In the genomic region with DNA sequence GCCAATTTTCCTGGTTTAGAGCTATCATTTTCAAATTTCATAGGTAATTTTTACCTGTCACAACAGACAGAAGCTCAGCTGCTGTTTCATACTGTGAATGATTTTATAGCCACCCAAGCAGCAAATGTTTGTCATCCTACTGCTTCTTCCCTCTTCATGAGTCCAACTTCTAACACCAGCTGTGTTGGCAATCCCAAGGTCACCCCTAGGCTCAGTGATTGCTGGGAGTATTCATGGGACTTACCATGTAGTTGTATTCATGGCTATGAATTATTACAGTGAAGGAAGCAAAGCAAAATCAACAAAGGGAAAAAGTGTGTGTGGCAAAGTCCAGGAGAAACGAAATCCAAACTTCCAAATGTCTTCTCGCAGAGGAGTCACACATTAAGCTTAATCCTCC, we compare ENCODE assay signal across 2 cellular contexts.
TF ChIP-seq lines count a peak whose summit lies in the region.

No MANE protein-coding gene starts in this region.

TF ChIP-seq in WTC11, 78 proteins besides CTCF, POLR2A, EP300 and RAD21:
- TF ChIP-seq KAT7 (CRISPR knock-in tag; IDR thresholded peaks at IDR 0.05; ENCODE audit: borderline replicate concordance) = no peak
- TF ChIP-seq GABPB1 (CRISPR knock-in tag; IDR thresholded peaks at IDR 0.05) = no peak
- TF ChIP-seq, protein P1, sequence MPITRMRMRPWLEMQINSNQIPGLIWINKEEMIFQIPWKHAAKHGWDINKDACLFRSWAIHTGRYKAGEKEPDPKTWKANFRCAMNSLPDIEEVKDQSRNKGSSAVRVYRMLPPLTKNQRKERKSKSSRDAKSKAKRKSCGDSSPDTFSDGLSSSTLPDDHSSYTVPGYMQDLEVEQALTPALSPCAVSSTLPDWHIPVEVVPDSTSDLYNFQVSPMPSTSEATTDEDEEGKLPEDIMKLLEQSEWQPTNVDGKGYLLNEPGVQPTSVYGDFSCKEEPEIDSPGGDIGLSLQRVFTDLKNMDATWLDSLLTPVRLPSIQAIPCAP (CRISPR knock-in tag; IDR thresholded peaks at IDR 0.05) = no peak
- TF ChIP-seq, protein P2, sequence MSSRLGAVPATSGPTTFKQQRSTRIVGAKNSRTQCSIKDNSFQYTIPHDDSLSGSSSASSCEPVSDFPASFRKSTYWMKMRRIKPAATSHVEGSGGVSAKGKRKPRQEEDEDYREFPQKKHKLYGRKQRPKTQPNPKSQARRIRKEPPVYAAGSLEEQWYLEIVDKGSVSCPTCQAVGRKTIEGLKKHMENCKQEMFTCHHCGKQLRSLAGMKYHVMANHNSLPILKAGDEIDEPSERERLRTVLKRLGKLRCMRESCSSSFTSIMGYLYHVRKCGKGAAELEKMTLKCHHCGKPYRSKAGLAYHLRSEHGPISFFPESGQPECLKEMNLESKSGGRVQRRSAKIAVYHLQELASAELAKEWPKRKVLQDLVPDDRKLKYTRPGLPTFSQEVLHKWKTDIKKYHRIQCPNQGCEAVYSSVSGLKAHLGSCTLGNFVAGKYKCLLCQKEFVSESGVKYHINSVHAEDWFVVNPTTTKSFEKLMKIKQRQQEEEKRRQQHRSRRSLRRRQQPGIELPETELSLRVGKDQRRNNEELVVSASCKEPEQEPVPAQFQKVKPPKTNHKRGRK (CRISPR knock-in tag; IDR thresholded peaks at IDR 0.05; ENCODE audit: borderline replicate concordance) = no peak
- TF ChIP-seq, protein P3, sequence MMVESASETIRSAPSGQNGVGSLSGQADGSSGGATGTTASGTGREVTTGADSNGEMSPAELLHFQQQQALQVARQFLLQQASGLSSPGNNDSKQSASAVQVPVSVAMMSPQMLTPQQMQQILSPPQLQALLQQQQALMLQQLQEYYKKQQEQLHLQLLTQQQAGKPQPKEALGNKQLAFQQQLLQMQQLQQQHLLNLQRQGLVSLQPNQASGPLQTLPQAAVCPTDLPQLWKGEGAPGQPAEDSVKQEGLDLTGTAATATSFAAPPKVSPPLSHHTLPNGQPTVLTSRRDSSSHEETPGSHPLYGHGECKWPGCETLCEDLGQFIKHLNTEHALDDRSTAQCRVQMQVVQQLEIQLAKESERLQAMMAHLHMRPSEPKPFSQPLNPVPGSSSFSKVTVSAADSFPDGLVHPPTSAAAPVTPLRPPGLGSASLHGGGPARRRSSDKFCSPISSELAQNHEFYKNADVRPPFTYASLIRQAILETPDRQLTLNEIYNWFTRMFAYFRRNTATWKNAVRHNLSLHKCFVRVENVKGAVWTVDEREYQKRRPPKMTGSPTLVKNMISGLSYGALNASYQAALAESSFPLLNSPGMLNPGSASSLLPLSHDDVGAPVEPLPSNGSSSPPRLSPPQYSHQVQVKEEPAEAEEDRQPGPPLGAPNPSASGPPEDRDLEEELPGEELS (CRISPR knock-in tag; IDR thresholded peaks at IDR 0.05) = no peak
- TF ChIP-seq, protein P4, sequence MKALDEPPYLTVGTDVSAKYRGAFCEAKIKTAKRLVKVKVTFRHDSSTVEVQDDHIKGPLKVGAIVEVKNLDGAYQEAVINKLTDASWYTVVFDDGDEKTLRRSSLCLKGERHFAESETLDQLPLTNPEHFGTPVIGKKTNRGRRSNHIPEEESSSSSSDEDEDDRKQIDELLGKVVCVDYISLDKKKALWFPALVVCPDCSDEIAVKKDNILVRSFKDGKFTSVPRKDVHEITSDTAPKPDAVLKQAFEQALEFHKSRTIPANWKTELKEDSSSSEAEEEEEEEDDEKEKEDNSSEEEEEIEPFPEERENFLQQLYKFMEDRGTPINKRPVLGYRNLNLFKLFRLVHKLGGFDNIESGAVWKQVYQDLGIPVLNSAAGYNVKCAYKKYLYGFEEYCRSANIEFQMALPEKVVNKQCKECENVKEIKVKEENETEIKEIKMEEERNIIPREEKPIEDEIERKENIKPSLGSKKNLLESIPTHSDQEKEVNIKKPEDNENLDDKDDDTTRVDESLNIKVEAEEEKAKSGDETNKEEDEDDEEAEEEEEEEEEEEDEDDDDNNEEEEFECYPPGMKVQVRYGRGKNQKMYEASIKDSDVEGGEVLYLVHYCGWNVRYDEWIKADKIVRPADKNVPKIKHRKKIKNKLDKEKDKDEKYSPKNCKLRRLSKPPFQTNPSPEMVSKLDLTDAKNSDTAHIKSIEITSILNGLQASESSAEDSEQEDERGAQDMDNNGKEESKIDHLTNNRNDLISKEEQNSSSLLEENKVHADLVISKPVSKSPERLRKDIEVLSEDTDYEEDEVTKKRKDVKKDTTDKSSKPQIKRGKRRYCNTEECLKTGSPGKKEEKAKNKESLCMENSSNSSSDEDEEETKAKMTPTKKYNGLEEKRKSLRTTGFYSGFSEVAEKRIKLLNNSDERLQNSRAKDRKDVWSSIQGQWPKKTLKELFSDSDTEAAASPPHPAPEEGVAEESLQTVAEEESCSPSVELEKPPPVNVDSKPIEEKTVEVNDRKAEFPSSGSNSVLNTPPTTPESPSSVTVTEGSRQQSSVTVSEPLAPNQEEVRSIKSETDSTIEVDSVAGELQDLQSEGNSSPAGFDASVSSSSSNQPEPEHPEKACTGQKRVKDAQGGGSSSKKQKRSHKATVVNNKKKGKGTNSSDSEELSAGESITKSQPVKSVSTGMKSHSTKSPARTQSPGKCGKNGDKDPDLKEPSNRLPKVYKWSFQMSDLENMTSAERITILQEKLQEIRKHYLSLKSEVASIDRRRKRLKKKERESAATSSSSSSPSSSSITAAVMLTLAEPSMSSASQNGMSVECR (CRISPR knock-in tag; IDR thresholded peaks at IDR 0.05; ENCODE audit: borderline replicate concordance) = no peak
- no peak for TF ChIP-seq SP1 (CRISPR knock-in tag; conservative IDR thresholded peaks at IDR 0.05)
- no peak for TF ChIP-seq EMX1 (CRISPR knock-in tag; IDR thresholded peaks at IDR 0.05)
- TF ChIP-seq, protein P5, sequence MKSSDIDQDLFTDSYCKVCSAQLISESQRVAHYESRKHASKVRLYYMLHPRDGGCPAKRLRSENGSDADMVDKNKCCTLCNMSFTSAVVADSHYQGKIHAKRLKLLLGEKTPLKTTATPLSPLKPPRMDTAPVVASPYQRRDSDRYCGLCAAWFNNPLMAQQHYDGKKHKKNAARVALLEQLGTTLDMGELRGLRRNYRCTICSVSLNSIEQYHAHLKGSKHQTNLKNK (CRISPR knock-in tag; IDR thresholded peaks at IDR 0.05) = no peak

TF ChIP-seq in HepG2, 621 proteins besides CTCF, POLR2A, EP300 and RAD21:
- no peak for TF ChIP-seq MEIS1 (CRISPR knock-in tag; IDR thresholded peaks at IDR 0.05; ENCODE audit: borderline replicate concordance)
- TF ChIP-seq ATF7 (IDR thresholded peaks at IDR 0.05) = no peak
- TF ChIP-seq ATF7 (CRISPR knock-in tag; IDR thresholded peaks at IDR 0.05) = no peak
- no peak for TF ChIP-seq PITX1 (CRISPR knock-in tag; IDR thresholded peaks at IDR 0.05)
- TF ChIP-seq, protein P6, sequence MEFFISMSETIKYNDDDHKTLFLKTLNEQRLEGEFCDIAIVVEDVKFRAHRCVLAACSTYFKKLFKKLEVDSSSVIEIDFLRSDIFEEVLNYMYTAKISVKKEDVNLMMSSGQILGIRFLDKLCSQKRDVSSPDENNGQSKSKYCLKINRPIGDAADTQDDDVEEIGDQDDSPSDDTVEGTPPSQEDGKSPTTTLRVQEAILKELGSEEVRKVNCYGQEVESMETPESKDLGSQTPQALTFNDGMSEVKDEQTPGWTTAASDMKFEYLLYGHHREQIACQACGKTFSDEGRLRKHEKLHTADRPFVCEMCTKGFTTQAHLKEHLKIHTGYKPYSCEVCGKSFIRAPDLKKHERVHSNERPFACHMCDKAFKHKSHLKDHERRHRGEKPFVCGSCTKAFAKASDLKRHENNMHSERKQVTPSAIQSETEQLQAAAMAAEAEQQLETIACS (CRISPR knock-in tag; IDR thresholded peaks at IDR 0.05) = no peak
- no peak for TF ChIP-seq NFRKB (IDR thresholded peaks at IDR 0.05)
- TF ChIP-seq EED (CRISPR knock-in tag; IDR thresholded peaks at IDR 0.05) = no peak
- TF ChIP-seq, protein P7, sequence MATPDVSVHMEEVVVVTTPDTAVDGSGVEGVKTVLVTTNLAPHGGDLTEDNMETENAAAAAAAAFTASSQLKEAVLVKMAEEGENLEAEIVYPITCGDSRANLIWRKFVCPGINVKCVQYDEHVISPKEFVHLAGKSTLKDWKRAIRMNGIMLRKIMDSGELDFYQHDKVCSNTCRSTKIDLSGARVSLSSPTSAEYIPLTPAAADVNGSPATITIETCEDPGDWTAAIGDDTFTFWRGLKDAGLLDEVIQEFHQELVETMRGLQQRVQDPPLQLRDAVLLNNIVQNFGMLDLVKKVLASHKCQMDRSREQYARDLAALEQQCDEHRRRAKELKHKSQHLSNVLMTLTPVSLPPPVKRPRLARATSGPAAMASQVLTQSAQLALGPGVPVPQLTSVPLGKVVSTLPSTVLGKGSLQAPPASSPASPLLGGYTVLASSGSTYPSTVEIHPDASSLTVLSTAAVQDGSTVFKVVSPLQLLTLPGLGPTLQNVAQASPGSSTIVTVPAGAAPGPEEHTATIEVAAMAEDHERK (CRISPR knock-in tag; IDR thresholded peaks at IDR 0.05; ENCODE audit: low read depth) = no peak
- no peak for TF ChIP-seq NBN (conservative IDR thresholded peaks at IDR 0.05)
- TF ChIP-seq, protein P8, sequence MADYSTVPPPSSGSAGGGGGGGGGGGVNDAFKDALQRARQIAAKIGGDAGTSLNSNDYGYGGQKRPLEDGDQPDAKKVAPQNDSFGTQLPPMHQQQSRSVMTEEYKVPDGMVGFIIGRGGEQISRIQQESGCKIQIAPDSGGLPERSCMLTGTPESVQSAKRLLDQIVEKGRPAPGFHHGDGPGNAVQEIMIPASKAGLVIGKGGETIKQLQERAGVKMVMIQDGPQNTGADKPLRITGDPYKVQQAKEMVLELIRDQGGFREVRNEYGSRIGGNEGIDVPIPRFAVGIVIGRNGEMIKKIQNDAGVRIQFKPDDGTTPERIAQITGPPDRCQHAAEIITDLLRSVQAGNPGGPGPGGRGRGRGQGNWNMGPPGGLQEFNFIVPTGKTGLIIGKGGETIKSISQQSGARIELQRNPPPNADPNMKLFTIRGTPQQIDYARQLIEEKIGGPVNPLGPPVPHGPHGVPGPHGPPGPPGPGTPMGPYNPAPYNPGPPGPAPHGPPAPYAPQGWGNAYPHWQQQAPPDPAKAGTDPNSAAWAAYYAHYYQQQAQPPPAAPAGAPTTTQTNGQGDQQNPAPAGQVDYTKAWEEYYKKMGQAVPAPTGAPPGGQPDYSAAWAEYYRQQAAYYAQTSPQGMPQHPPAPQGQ (CRISPR knock-in tag; IDR thresholded peaks at IDR 0.05; ENCODE audit: borderline replicate concordance) = no peak
- TF ChIP-seq, protein P9, sequence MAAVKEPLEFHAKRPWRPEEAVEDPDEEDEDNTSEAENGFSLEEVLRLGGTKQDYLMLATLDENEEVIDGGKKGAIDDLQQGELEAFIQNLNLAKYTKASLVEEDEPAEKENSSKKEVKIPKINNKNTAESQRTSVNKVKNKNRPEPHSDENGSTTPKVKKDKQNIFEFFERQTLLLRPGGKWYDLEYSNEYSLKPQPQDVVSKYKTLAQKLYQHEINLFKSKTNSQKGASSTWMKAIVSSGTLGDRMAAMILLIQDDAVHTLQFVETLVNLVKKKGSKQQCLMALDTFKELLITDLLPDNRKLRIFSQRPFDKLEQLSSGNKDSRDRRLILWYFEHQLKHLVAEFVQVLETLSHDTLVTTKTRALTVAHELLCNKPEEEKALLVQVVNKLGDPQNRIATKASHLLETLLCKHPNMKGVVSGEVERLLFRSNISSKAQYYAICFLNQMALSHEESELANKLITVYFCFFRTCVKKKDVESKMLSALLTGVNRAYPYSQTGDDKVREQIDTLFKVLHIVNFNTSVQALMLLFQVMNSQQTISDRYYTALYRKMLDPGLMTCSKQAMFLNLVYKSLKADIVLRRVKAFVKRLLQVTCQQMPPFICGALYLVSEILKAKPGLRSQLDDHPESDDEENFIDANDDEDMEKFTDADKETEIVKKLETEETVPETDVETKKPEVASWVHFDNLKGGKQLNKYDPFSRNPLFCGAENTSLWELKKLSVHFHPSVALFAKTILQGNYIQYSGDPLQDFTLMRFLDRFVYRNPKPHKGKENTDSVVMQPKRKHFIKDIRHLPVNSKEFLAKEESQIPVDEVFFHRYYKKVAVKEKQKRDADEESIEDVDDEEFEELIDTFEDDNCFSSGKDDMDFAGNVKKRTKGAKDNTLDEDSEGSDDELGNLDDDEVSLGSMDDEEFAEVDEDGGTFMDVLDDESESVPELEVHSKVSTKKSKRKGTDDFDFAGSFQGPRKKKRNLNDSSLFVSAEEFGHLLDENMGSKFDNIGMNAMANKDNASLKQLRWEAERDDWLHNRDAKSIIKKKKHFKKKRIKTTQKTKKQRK (IDR thresholded peaks at IDR 0.05; ENCODE audit: low read length) = no peak
- no peak for TF ChIP-seq RXRA (CRISPR knock-in tag; IDR thresholded peaks at IDR 0.05)
- TF ChIP-seq MTF2 (CRISPR knock-in tag; IDR thresholded peaks at IDR 0.05; ENCODE audit: borderline replicate concordance) = no peak
- no peak for TF ChIP-seq ERF (CRISPR knock-in tag; IDR thresholded peaks at IDR 0.05)
- no peak for TF ChIP-seq HCFC1 (IDR thresholded peaks at IDR 0.05; ENCODE audit: low read depth, low read length)
- TF ChIP-seq, protein P10, sequence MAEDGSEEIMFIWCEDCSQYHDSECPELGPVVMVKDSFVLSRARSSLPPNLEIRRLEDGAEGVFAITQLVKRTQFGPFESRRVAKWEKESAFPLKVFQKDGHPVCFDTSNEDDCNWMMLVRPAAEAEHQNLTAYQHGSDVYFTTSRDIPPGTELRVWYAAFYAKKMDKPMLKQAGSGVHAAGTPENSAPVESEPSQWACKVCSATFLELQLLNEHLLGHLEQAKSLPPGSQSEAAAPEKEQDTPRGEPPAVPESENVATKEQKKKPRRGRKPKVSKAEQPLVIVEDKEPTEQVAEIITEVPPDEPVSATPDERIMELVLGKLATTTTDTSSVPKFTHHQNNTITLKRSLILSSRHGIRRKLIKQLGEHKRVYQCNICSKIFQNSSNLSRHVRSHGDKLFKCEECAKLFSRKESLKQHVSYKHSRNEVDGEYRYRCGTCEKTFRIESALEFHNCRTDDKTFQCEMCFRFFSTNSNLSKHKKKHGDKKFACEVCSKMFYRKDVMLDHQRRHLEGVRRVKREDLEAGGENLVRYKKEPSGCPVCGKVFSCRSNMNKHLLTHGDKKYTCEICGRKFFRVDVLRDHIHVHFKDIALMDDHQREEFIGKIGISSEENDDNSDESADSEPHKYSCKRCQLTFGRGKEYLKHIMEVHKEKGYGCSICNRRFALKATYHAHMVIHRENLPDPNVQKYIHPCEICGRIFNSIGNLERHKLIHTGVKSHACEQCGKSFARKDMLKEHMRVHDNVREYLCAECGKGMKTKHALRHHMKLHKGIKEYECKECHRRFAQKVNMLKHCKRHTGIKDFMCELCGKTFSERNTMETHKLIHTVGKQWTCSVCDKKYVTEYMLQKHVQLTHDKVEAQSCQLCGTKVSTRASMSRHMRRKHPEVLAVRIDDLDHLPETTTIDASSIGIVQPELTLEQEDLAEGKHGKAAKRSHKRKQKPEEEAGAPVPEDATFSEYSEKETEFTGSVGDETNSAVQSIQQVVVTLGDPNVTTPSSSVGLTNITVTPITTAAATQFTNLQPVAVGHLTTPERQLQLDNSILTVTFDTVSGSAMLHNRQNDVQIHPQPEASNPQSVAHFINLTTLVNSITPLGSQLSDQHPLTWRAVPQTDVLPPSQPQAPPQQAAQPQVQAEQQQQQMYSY (CRISPR knock-in tag; IDR thresholded peaks at IDR 0.05) = no peak
- TF ChIP-seq YEATS2 (CRISPR knock-in tag; IDR thresholded peaks at IDR 0.05; ENCODE audit: borderline replicate concordance) = no peak
- no peak for TF ChIP-seq MED13 (CRISPR knock-in tag; IDR thresholded peaks at IDR 0.05)
- no peak for TF ChIP-seq ZNF496 (CRISPR knock-in tag; IDR thresholded peaks at IDR 0.05; ENCODE audit: insufficient replicate concordance)
- TF ChIP-seq ZNF709 (CRISPR knock-in tag; IDR thresholded peaks at IDR 0.05) = no peak
